Comparison of ENCODE assay signal across 11 cellular contexts in the genomic region with DNA sequence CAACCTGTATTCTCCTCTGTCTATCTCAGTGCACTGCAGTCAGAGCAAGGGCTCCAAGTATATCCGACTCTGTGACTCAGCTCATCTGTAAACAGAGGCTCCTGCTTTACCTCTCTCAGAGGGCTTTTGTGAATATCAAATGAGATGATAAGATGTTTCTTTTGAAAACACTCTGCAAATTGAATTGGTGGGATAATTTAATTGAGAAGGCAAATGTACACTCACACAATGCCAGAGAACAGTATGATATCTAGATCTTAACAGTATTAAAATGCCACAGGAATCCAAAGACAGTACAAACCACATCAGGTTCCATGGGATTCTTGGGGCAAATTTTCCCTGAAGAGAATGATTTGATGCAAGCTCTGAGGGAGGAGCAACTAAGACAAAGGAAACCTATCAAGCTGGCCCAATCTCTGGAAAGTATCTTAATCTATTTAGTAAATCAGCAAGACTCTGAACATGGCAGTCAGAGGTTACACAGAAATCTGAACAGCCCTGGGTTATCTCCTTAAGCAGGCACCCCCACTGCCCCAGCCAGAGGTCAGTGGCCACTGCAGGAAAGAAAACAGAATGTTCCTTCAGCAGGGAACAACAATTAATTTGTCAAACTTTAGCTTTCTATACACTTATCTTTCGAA. TPM values are rescaled to one million over a fixed set of nuclear protein-coding genes. Genes with fewer than 3 reads are reported as not detected.
A peak's percentile ranks its signal among the peaks of the same experiment; 100 is the strongest.
DNase-seq lines count a peak whose midpoint lies in the region; ATAC-seq and TF ChIP-seq lines count a peak whose summit lies in the region.
"Had no signal": no experiment of that assay in that cellular context is flagged by ENCODE, and none has a peak within 500 bp of the region (broad histone marks: within the 10 kb centered on the region; RNA-seq: fewer than 3 reads in every experiment).

No MANE protein-coding gene starts in this region.

- H3K27me3 ChIP-seq in SK-N-SH (ENCODE audit: insufficient read depth) = no peaks in the 10 kb centered on the region
- no peaks in the 10 kb centered on the region for H3K27me3 ChIP-seq in Karpas-422 (ENCODE audit: low read length)
- H3K27me3 ChIP-seq: tibial artery had no signal

- TF ChIP-seq CTCF in SK-N-SH (IDR thresholded peaks at IDR 0.05) (no peak), fibroblast of mammary gland (conservative IDR thresholded peaks at IDR 0.05; ENCODE audit: control insufficient read depth, insufficient read depth, low read depth, low read length) (no peak)

- CTCF ChIA-PET in SK-N-SH (lab: Yijun Ruan, JAX) = interaction anchor here (0.7 to 1.3 kb wide), 3 partner anchors 11 to 43 kb away, joined by 3 to 4 read pairs (median 3); no protein-coding TSS in a partner anchor

- WGBS in SK-N-SH (ENCODE audit: low lambda C conversion rate) = 2% methylated on average over 2 of the region's 2 CpGs

- H3K9me2 ChIP-seq in SK-N-SH (no peaks in the 10 kb centered on the region), Karpas-422 (replicated peaks; ENCODE audit: insufficient read depth, low read length) (no peaks in the 10 kb centered on the region)

- TF ChIP-seq RAD21 in SK-N-SH (IDR thresholded peaks at IDR 0.05; ENCODE audit: low read length) = peak; percentile 41

- H3K9me3 ChIP-seq in SK-N-SH (no peaks in the 10 kb centered on the region), Karpas-422 (ENCODE audit: low read length) (no peaks in the 10 kb centered on the region)
- H3K9me3 ChIP-seq: tibial artery had no signal

- H3K4me1 ChIP-seq in SK-N-SH (ENCODE audit: control insufficient read depth in 1 of 2, insufficient read depth in 2 of 2, low read depth in 1 of 2, low read length in 1 of 2) (peaks cover 29 to 44% of the 10 kb centered on the region in 2 experiments), Karpas-422 (ENCODE audit: low read length) (no peaks in the 10 kb centered on the region)
- H3K4me1 ChIP-seq: tibial artery had no signal

- TF ChIP-seq EP300 in SK-N-SH (IDR thresholded peaks at IDR 0.05; ENCODE audit: borderline replicate concordance in 1 of 2, low read depth in 1 of 2, low read length in 1 of 2) = peak; percentile 47 to 87; a peak in 3 of 4 replicates

- H2AFZ ChIP-seq in SK-N-SH (ENCODE audit: low read depth) = peak overlapping the region; percentile 43; the same call in 1 of the 2 replicates
- no peak overlapping the region for H2AFZ ChIP-seq in Karpas-422 (ENCODE audit: low read length)

- no peaks in the 10 kb centered on the region for H3K36me3 ChIP-seq in SK-N-SH (replicated peaks in 1 of 2; ENCODE audit: control insufficient read depth in 1 of 2, insufficient read depth in 2 of 2, low read length in 1 of 2)
- no peaks in the 10 kb centered on the region for H3K36me3 ChIP-seq in Karpas-422 (ENCODE audit: insufficient read depth, low read length)
- H3K36me3 ChIP-seq: tibial artery had no signal

- H3K9ac ChIP-seq in SK-N-SH (no peak overlapping the region; the same call in 1 of the 2 replicates), Karpas-422 (ENCODE audit: low read length) (no peak overlapping the region)
- H3K9ac ChIP-seq: KMS-11 had no signal

- H3K36me3 Mint-ChIP-seq in activated naive CD4-positive, alpha-beta T cell treated with anti-CD3 and anti-CD28 coated beads, Interleukin-2, amount 50 U/mL, for 72 hours = no peaks in the 10 kb centered on the region

- peak overlapping the region; percentile 67 for H3K4me2 ChIP-seq in SK-N-SH
- H3K4me2 ChIP-seq in Karpas-422 (ENCODE audit: low read depth, low read length, poor library complexity, severe bottlenecking) = no peak overlapping the region
- H3K4me2 ChIP-seq: KMS-11 had no signal

- peaks cover 13% of the 10 kb centered on the region for H3F3A ChIP-seq in SK-N-SH (replicated peaks; ENCODE audit: insufficient read depth)

- H4K20me1 ChIP-seq in SK-N-SH (ENCODE audit: insufficient read depth) = no peaks in the 10 kb centered on the region
- no peaks in the 10 kb centered on the region for H4K20me1 ChIP-seq in Karpas-422 (ENCODE audit: insufficient read depth, low read depth, low read length)

- peak overlapping the region; percentile 76 to 80 for H3K27ac ChIP-seq in SK-N-SH (ENCODE audit: low read depth in 2 of 2, low read length in 1 of 2)
- no peak overlapping the region for H3K27ac ChIP-seq in Karpas-422 (ENCODE audit: low read length)
- H3K27ac ChIP-seq: KMS-11, tibial artery had no signal

- H3K9me3 Mint-ChIP-seq in activated naive CD4-positive, alpha-beta T cell treated with anti-CD3 and anti-CD28 coated beads, Interleukin-2, amount 50 U/mL, for 72 hours = no peaks in the 10 kb centered on the region
- H3K9me3 Mint-ChIP-seq: activated CD8-positive, alpha-beta T cell treated with anti-CD3 and anti-CD28 coated beads for 36 hours had no signal

- H3K4me3 ChIP-seq in SK-N-SH (ENCODE audit: low read depth in 2 of 2, low read length in 1 of 2) = peak overlapping the region; percentile 21 to 28
- no peak overlapping the region for H3K4me3 ChIP-seq in fibroblast of mammary gland (ENCODE audit: control insufficient read depth, low read depth, low read length)
- H3K4me3 ChIP-seq in Karpas-422 (ENCODE audit: low read length) = no peak overlapping the region
- H3K4me3 ChIP-seq: tibial artery had no signal

- POLR2A ChIA-PET in SK-N-SH (lab: Yijun Ruan, JAX) = no interaction called here

- no peak for ATAC-seq in HG03196 (IDR thresholded peaks at IDR 0.05; ENCODE audit: unreplicated experiment)
- no peak for ATAC-seq in activated naive CD4-positive, alpha-beta T cell treated with anti-CD3 and anti-CD28 coated beads, Interleukin-2, amount 50 U/mL, for 72 hours
- ATAC-seq: activated CD8-positive, alpha-beta T cell treated with anti-CD3 and anti-CD28 coated beads for 36 hours had no signal

- H3K79me2 ChIP-seq in SK-N-SH (ENCODE audit: insufficient read depth) = no peaks in the 10 kb centered on the region
- no peaks in the 10 kb centered on the region for H3K79me2 ChIP-seq in Karpas-422 (ENCODE audit: low read length)

- H3K27ac Mint-ChIP-seq in activated naive CD4-positive, alpha-beta T cell treated with anti-CD3 and anti-CD28 coated beads, Interleukin-2, amount 50 U/mL, for 72 hours = no peak overlapping the region
- H3K27ac Mint-ChIP-seq: activated CD8-positive, alpha-beta T cell treated with anti-CD3 and anti-CD28 coated beads for 36 hours had no signal

- DNase-seq in HCEC 1CT (peak; percentile 54), SK-N-SH (peak; percentile 43), fibroblast of mammary gland (ENCODE audit: low read depth) (peak; percentile 21), pons (ENCODE audit: low spot score) (peak; percentile 15), HUDEP-2 (lab: John Stamatoyannopoulos, UW; ENCODE audit: unreplicated experiment in 76 of 76) (no peak), Karpas-422 (no peak)
- DNase-seq in activated naive CD4-positive, alpha-beta T cell treated with anti-CD3 and anti-CD28 coated beads, Interleukin-2, amount 50 U/mL, for 72 hours (ENCODE audit: low spot score in 2 of 2) = no peak
- DNase-seq: activated CD8-positive, alpha-beta T cell treated with anti-CD3 and anti-CD28 coated beads for 36 hours; tibial artery had no signal

TF ChIP-seq in SK-N-SH, 30 proteins besides CTCF, POLR2A, EP300 and RAD21 (continues in another document):
- TF ChIP-seq, protein P1, sequence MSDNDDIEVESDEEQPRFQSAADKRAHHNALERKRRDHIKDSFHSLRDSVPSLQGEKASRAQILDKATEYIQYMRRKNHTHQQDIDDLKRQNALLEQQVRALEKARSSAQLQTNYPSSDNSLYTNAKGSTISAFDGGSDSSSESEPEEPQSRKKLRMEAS (IDR thresholded peaks at IDR 0.05; ENCODE audit: low read depth) = 0 out of 2 replicates have a peak, but pooled peaks have one; percentile 50
- TF ChIP-seq, protein P2, sequence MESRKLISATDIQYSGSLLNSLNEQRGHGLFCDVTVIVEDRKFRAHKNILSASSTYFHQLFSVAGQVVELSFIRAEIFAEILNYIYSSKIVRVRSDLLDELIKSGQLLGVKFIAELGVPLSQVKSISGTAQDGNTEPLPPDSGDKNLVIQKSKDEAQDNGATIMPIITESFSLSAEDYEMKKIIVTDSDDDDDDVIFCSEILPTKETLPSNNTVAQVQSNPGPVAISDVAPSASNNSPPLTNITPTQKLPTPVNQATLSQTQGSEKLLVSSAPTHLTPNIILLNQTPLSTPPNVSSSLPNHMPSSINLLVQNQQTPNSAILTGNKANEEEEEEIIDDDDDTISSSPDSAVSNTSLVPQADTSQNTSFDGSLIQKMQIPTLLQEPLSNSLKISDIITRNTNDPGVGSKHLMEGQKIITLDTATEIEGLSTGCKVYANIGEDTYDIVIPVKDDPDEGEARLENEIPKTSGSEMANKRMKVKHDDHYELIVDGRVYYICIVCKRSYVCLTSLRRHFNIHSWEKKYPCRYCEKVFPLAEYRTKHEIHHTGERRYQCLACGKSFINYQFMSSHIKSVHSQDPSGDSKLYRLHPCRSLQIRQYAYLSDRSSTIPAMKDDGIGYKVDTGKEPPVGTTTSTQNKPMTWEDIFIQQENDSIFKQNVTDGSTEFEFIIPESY (IDR thresholded peaks at IDR 0.05; ENCODE audit: borderline replicate concordance, low read depth) = peak; percentile 53; the same call in 1 of the 2 replicates
- TF ChIP-seq EZH2phosphoT487 (IDR thresholded peaks at IDR 0.05; ENCODE audit: borderline replicate concordance, low read depth) (no peak), MEF2A (IDR thresholded peaks at IDR 0.05; ENCODE audit: borderline replicate concordance, low read depth) (peak; percentile 10; the same call in 1 of the 2 replicates), TEAD4 (IDR thresholded peaks at IDR 0.05; ENCODE audit: borderline replicate concordance, insufficient read depth) (peak; percentile 91), MXI1 (IDR thresholded peaks at IDR 0.05; ENCODE audit: low read depth, low read length) (0 out of 2 replicates have a peak, but pooled peaks have one; percentile 16), TAF1 (IDR thresholded peaks at IDR 0.05; ENCODE audit: borderline replicate concordance, low read depth, low read length) (peak; percentile 6; the same call in 1 of the 2 replicates), ELF1 (IDR thresholded peaks at IDR 0.05) (no peak), NFIC (IDR thresholded peaks at IDR 0.05; ENCODE audit: borderline replicate concordance) (peak; percentile 63; the same call in 1 of the 2 replicates), YY1 (IDR thresholded peaks at IDR 0.05; ENCODE audit: low read depth) (peak; percentile 25; the same call in 1 of the 2 replicates)

RNA-seq across cellular contexts. Expression of a gene that starts 45.9 kb away (rescaled TPM):
- polyA plus RNA-seq in SK-N-SH (2012; rRNA removed) = 8.5 and 8.9 TPM in 2 replicates
- 9.0 and 9.5 TPM in 2 replicates for polyA plus RNA-seq in SK-N-SH (2012; cell fraction: cytosol; rRNA removed)
- polyA plus RNA-seq in SK-N-SH (2012; cell fraction: nucleus; rRNA removed) = 12.5 and 19.7 TPM in 2 replicates
- total RNA-seq in activated naive CD4-positive, alpha-beta T cell treated with anti-CD3 and anti-CD28 coated beads, Interleukin-2, amount 50 U/mL, for 72 hours = 1 to 10 TPM in 1 of 2 donors, under 1 TPM in 1; 0.21 to 1.1 TPM
- total RNA-seq in Karpas-422 (2014; rRNA removed; shearing (Covaris generic); ENCODE audit: low replicate concordance) = 0.07 and 0.54 TPM in 2 replicates

RNA-seq across cellular contexts. Expression of a gene that starts 46.2 kb away (rescaled TPM):
- polyA plus RNA-seq in SK-N-SH (2012; rRNA removed) = 11.5 and 12.9 TPM in 2 replicates
- 19.4 and 23.0 TPM in 2 replicates for polyA plus RNA-seq in SK-N-SH (2012; cell fraction: cytosol; rRNA removed)
- 3.1 and 7.6 TPM in 2 replicates for polyA plus RNA-seq in SK-N-SH (2012; cell fraction: nucleus; rRNA removed)
- total RNA-seq in activated naive CD4-positive, alpha-beta T cell treated with anti-CD3 and anti-CD28 coated beads, Interleukin-2, amount 50 U/mL, for 72 hours = 10 to 100 TPM; 22.7 to 30.4 TPM
- total RNA-seq in Karpas-422 (2014; rRNA removed; shearing (Covaris generic); ENCODE audit: low replicate concordance) = 32.5 and 37.4 TPM in 2 replicates

Comparison
In these comparisons a context has a peak if more than half of its experiments do, and no peak if none do; other contexts are left out.
1. DNase-seq: peak in HCEC 1CT (single experiment), SK-N-SH (single experiment), fibroblast of mammary gland (single experiment) and pons (single experiment); none in HUDEP-2 (0 of 76), activated naive CD4-positive, alpha-beta T cell treated with anti-CD3 and anti-CD28 coated beads, Interleukin-2, amount 50 U/mL, for 72 hours (0 of 2) and Karpas-422 (single experiment).
2. H3K4me3 ChIP-seq: peak in SK-N-SH (2 of 2); none in fibroblast of mammary gland (single experiment) and Karpas-422 (single experiment).